Comparison of ENCODE assay signal across 8 cellular contexts in the genomic region with DNA sequence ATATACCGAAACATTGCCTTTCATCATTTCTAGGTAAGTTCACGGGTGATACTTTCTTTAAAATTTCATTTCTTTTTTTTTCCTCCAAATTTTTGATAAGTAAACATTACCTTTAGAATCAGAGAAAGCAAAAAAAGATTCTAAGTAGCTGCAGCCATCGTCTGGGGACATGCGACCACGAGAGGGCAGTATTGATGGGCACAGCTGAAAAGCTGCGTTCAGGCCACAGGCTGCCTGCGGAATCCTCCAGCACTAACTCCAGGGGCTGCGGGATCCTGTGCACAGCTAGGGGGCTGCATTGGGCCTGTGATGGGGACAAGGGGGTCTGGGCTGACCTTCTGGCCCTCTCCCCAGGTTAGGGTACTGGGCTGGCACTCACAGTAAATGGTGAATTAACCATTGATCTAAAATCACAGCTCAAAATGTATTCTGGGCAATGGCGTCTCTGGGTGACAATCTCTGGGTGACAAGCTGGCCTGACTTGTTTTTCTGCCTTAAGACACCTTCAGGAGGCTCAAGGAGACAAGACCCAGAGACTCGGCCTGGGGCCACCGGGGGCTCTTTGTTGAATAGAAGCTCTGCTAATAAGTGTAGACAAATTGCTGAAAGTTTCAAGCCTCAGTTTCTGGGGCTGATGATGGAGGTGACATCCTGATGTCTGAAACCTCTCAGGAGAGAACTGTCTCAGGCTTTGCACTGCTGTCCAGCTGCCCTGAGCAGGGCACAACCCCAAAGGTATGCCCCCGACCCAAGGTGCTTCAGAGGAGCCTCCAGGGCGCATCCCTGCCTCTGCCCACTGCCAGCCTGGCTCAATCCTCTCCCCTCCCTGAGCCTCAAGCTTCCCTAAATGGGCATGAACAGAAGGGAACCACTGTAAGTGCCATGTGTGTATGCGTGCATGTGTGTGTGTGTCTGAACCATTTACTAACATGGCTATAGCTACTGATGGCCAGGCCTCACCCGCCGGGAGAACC. TPM values are rescaled to one million over a fixed set of nuclear protein-coding genes. Genes with fewer than 3 reads are reported as not detected.
DNase-seq lines count a peak whose midpoint lies in the region; ATAC-seq and TF ChIP-seq lines count a peak whose summit lies in the region.

No MANE protein-coding gene starts in this region.

- H3K4me1 Mint-ChIP-seq in activated naive CD8-positive, alpha-beta T cell treated with anti-CD3 and anti-CD28 coated beads for 36 hours = no peaks in the 10 kb centered on the region

- H3K4me3 ChIP-seq in SK-N-SH (ENCODE audit: low read depth in 2 of 2, low read length in 1 of 2) (no peak overlapping the region; a peak in 1 of 4 replicates), cardiac muscle cell (no peak overlapping the region)

- no peak overlapping the region for H3K4me2 ChIP-seq in SK-N-SH

- peak; percentile 83 for TF ChIP-seq RAD21 in SK-N-SH (IDR thresholded peaks at IDR 0.05; ENCODE audit: low read length)

- H3K9me3 Mint-ChIP-seq in activated naive CD8-positive, alpha-beta T cell treated with anti-CD3 and anti-CD28 coated beads for 36 hours = no peaks in the 10 kb centered on the region

- H4K20me1 ChIP-seq in SK-N-SH (ENCODE audit: insufficient read depth) = no peaks in the 10 kb centered on the region

- no peaks in the 10 kb centered on the region for H3K9me2 ChIP-seq in SK-N-SH

- TF ChIP-seq CTCF in SK-N-SH (IDR thresholded peaks at IDR 0.05) (peak; percentile 89), cardiac muscle cell (IDR thresholded peaks at IDR 0.05; ENCODE audit: low read depth, low read length) (peak; percentile 89)

- no peak for TF ChIP-seq EP300 in SK-N-SH (IDR thresholded peaks at IDR 0.05; ENCODE audit: borderline replicate concordance in 1 of 2, low read depth in 1 of 2, low read length in 1 of 2)

- no peaks in the 10 kb centered on the region for H3K79me2 ChIP-seq in SK-N-SH (ENCODE audit: insufficient read depth)

- 54% methylated on average over 16 of the region's 16 CpGs for WGBS in SK-N-SH (ENCODE audit: low lambda C conversion rate)

- no peak overlapping the region for H2AFZ ChIP-seq in SK-N-SH (ENCODE audit: low read depth)

- CTCF ChIA-PET in SK-N-SH (lab: Yijun Ruan, JAX) = interaction anchor here (0.6 to 7.9 kb wide), 59 partner anchors 8 to 660 kb away, joined by 3 to 235 read pairs (median 4); a partner anchor contains a TSS

- no peak overlapping the region for H3K27ac Mint-ChIP-seq in activated naive CD8-positive, alpha-beta T cell treated with anti-CD3 and anti-CD28 coated beads for 36 hours

- H3F3A ChIP-seq in SK-N-SH (replicated peaks; ENCODE audit: insufficient read depth) = peaks cover 4% of the 10 kb centered on the region

- H3K4me3 Mint-ChIP-seq in activated naive CD8-positive, alpha-beta T cell treated with anti-CD3 and anti-CD28 coated beads for 36 hours = no peak overlapping the region

- H3K27me3 Mint-ChIP-seq in activated naive CD8-positive, alpha-beta T cell treated with anti-CD3 and anti-CD28 coated beads for 36 hours = no peaks in the 10 kb centered on the region

- peaks cover 0 to 23% of the 10 kb centered on the region in 2 experiments; a peak in 1 of 4 replicates for H3K4me1 ChIP-seq in SK-N-SH (ENCODE audit: control insufficient read depth in 1 of 2, insufficient read depth in 2 of 2, low read depth in 1 of 2, low read length in 1 of 2)
- H3K4me1 ChIP-seq in cardiac muscle cell (ENCODE audit: low read depth) = no peaks in the 10 kb centered on the region

- H3K27ac ChIP-seq in SK-N-SH (ENCODE audit: low read depth in 2 of 2, low read length in 1 of 2) = peak overlapping the region in 1 of 2 experiments; percentile 64; a peak in 2 of 4 replicates
- H3K27ac ChIP-seq in cardiac muscle cell = no peak overlapping the region

- H3K27me3 ChIP-seq in SK-N-SH (ENCODE audit: insufficient read depth) (no peaks in the 10 kb centered on the region), cardiac muscle cell (no peaks in the 10 kb centered on the region)

- ATAC-seq in GM19397 (IDR thresholded peaks at IDR 0.05; ENCODE audit: unreplicated experiment) (no peak), HG03521 (IDR thresholded peaks at IDR 0.05; ENCODE audit: unreplicated experiment) (no peak)

- POLR2A ChIA-PET in SK-N-SH (lab: Yijun Ruan, JAX) = interaction anchor here (0.8 to 1.0 kb wide), 2 partner anchors 9 to 18 kb away, joined by 3 read pairs; no protein-coding TSS in a partner anchor

- H3K36me3 Mint-ChIP-seq in activated naive CD8-positive, alpha-beta T cell treated with anti-CD3 and anti-CD28 coated beads for 36 hours = no peaks in the 10 kb centered on the region

- H3K9me3 ChIP-seq in SK-N-SH (no peaks in the 10 kb centered on the region), cardiac muscle cell (ENCODE audit: low read depth) (no peaks in the 10 kb centered on the region)

- H3K36me3 ChIP-seq in SK-N-SH (replicated peaks in 1 of 2; ENCODE audit: control insufficient read depth in 1 of 2, insufficient read depth in 2 of 2, low read length in 1 of 2) (peaks cover 0 to 42% of the 10 kb centered on the region in 2 experiments), cardiac muscle cell (no peaks in the 10 kb centered on the region)

- H3K9ac ChIP-seq in SK-N-SH = no peak overlapping the region

- peak; percentile 41 for DNase-seq in COLO668 (lab: John Stamatoyannopoulos, UW; ENCODE audit: unreplicated experiment)
- DNase-seq in HuH-7 (ENCODE audit: low spot score) = peak; percentile 95
- DNase-seq in SK-N-SH = peak; percentile 90
- DNase-seq in activated naive CD8-positive, alpha-beta T cell treated with anti-CD3 and anti-CD28 coated beads for 36 hours = peak; percentile 63
- DNase-seq in cardiac muscle cell (ENCODE audit: low read depth in 1 of 2, low spot score in 1 of 2) = peak; percentile 78 to 88
- peak; percentile 27 for DNase-seq in putamen (ENCODE audit: low spot score)

TF ChIP-seq in SK-N-SH, 30 proteins besides CTCF, POLR2A, EP300 and RAD21:
- TF ChIP-seq SMC3 (IDR thresholded peaks at IDR 0.05; ENCODE audit: low read depth, low read length) (peak; percentile 79), YY1 (IDR thresholded peaks at IDR 0.05; ENCODE audit: low read depth) (no peak)

RNA-seq across cellular contexts. Expression of a gene that starts 44.3 kb away (rescaled TPM):
- 2.9 and 5.9 TPM in 2 replicates for polyA plus RNA-seq in SK-N-SH (2012; rRNA removed)
- 1.6 and 3.0 TPM in 2 replicates for polyA plus RNA-seq in SK-N-SH (2012; cell fraction: cytosol; rRNA removed)
- 9.9 and 14.3 TPM in 2 replicates for polyA plus RNA-seq in SK-N-SH (2012; cell fraction: nucleus; rRNA removed)
- 1 to 10 TPM; 2.3 to 2.7 TPM for total RNA-seq in activated naive CD8-positive, alpha-beta T cell treated with anti-CD3 and anti-CD28 coated beads for 36 hours
- total RNA-seq in cardiac muscle cell = 10.8 and 16.9 TPM in 2 replicates
- 6.0 and 8.5 TPM in 2 replicates for polyA plus RNA-seq in cardiac muscle cell

Comparison
In these comparisons a context has a peak if more than half of its experiments do, and no peak if none do; other contexts are left out.
1. DNase-seq: peak in every context shown above with its lines; median percentile 95 in HuH-7; 90 in SK-N-SH; 83 in cardiac muscle cell; 63 in activated naive CD8-positive, alpha-beta T cell treated with anti-CD3 and anti-CD28 coated beads for 36 hours; 41 in COLO668; 27 in putamen.